In the genomic region with DNA sequence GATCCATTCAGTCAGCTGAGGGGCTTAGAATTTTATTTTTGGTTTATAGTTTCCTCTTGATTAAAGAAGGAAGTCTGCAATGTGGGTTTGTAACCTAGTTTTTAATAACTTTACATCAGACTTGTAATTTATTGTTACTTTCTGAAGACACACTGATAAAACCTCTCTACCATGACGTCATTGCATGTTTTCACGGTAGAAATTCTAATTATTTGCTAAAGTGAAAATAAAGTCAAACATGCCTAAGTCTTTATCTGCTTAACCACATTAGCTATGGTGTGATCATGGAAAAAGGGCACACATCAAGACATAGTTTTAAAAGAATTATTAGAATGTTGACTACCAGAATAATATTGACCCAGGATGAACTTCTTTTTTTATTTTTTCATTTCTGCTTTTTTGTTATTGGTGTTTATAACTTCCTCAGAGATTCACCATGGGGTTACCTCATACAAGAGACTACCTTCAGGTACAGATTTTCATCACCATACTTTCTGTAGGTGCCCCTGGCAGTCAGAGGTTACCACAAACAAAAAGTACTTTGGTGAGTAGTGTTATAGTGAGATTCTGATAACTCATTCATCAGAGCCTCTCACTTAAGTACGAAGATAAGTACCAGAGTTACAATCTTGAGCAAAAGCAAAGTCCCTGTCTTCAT, we compare ENCODE assay signal across 14 cellular contexts. TPM values are rescaled to one million over a fixed set of nuclear protein-coding genes. Genes with fewer than 3 reads are reported as not detected.
DNase-seq lines count a peak whose midpoint lies in the region; ATAC-seq and TF ChIP-seq lines count a peak whose summit lies in the region.
"Had no signal": no experiment of that assay in that cellular context is flagged by ENCODE, and none has a peak within 500 bp of the region (broad histone marks: within the 10 kb centered on the region; RNA-seq: fewer than 3 reads in every experiment).

No MANE protein-coding gene starts in this region.

- peaks cover 0 to 11% (median 0%) of the 10 kb centered on the region in 12 donors for H3K4me1 ChIP-seq in heart left ventricle

- no peaks in the 10 kb centered on the region for H3K36me3 ChIP-seq in heart left ventricle

- no peak overlapping the region for H3K4me3 ChIP-seq in heart left ventricle
- H3K4me3 ChIP-seq in lower leg skin (ENCODE audit: low read depth, poor library complexity, severe bottlenecking): no peak overlapping the region

- intact Hi-C loops in heart left ventricle (cut with DNase I) (no loop called here), lower leg skin (cut with DNase I; ENCODE audit: low total_unique reads) (no loop called here)

- no peak overlapping the region for H3K27ac ChIP-seq in heart left ventricle

- DNase-seq in GM13977 (ENCODE audit: low spot score): peak; percentile 38
- peak; percentile 58 for DNase-seq in amniotic epithelial cell (ENCODE audit: low read depth)
- DNase-seq in NCI-H187 treated with DMSO at 0.1 percent for 48 hours (lab: John Stamatoyannopoulos, UW): no peak
- no peak for DNase-seq in heart left ventricle
- DNase-seq in lower leg skin (ENCODE audit: low spot score in 2 of 2): no peak
- DNase-seq: activated CD4-positive, alpha-beta memory T cell treated with anti-CD3 and anti-CD28 coated beads for 36 hours; activated gamma-delta T cell; C1 segment of cervical spinal cord; caudate nucleus; KBM-7; NCI-H2029 treated with DMSO at 0.1 percent for 48 hours had no signal

- in situ Hi-C loops in GM13977 (cut with MboI; ENCODE audit: low pct_unique_long_range_greater_than_20kb, low sequenced_read_pairs, unreplicated experiment): no loop called here

- TF ChIP-seq POLR2A in heart left ventricle (IDR thresholded peaks at IDR 0.05) (no peak), lower leg skin (IDR thresholded peaks at IDR 0.05) (no peak)

- peak; percentile 55 for ATAC-seq in GM21381 (IDR thresholded peaks at IDR 0.05; ENCODE audit: unreplicated experiment)
- peak; percentile 57 for ATAC-seq in HG03103 (IDR thresholded peaks at IDR 0.05; ENCODE audit: low read depth, unreplicated experiment)
- ATAC-seq in heart left ventricle: no peak
- ATAC-seq in activated CD4-positive, CD25-positive, alpha-beta regulatory T cell treated with anti-CD3 and anti-CD28 coated beads, Interleukin-2, amount 50 U/mL, for 24 hours: no peak

- H3K27me3 ChIP-seq in heart left ventricle: no peaks in the 10 kb centered on the region

- TF ChIP-seq CTCF in GM13977 (IDR thresholded peaks at IDR 0.05; ENCODE audit: extremely low read depth, insufficient read depth, missing control alignments) (no peak), heart left ventricle (IDR thresholded peaks at IDR 0.05) (no peak), lower leg skin (IDR thresholded peaks at IDR 0.05) (no peak)

- peaks cover 0 to 10% (median 0%) of the 10 kb centered on the region in 12 donors for H3K9me3 ChIP-seq in heart left ventricle

- 72 to 77% (median 75%) methylated on average over 3 of the region's 3 CpGs for WGBS in heart left ventricle, 4 donors
- WGBS in lower leg skin, 2 donors: 73 to 81% methylated on average over 3 of the region's 3 CpGs

RNA-seq across cellular contexts. Expression of gene PANK1, which starts 7.0 kb away (rescaled TPM):
- total RNA-seq in heart left ventricle: 10 to 100 TPM in 8 of 9 donors, 1 to 10 TPM in 1; 9.6 to 24.7 (median 19.1) TPM
- polyA plus RNA-seq in heart left ventricle: 1 to 10 TPM; 3.6 to 8.4 TPM
- 10 to 100 TPM; 10.8 to 36.3 (median 30.2) TPM for total RNA-seq in lower leg skin

RNA-seq across cellular contexts. Expression of gene KIF20B, which starts 49.3 kb away (rescaled TPM):
- total RNA-seq in heart left ventricle: 1 to 10 TPM in 8 of 9 donors, under 1 TPM in 1; 0.95 to 8.6 (median 2.4) TPM
- 1 to 10 TPM in 1 of 2 donors, under 1 TPM in 1; 0.50 to 1.1 TPM for polyA plus RNA-seq in heart left ventricle
- total RNA-seq in lower leg skin: 1 to 10 TPM; 3.2 to 6.2 (median 5.7) TPM

Comparison
In these comparisons a context has a peak if more than half of its experiments do, and no peak if none do; other contexts are left out.
1. DNase-seq: peak in GM13977 (single experiment) and amniotic epithelial cell (single experiment); none in NCI-H187 treated with DMSO at 0.1 percent for 48 hours (single experiment), heart left ventricle (0 of 5) and lower leg skin (0 of 2).
2. ATAC-seq: peak in GM21381 (single experiment) and HG03103 (single experiment); none in heart left ventricle (0 of 4) and activated CD4-positive, CD25-positive, alpha-beta regulatory T cell treated with anti-CD3 and anti-CD28 coated beads, Interleukin-2, amount 50 U/mL, for 24 hours (0 of 2).